Comparison of ENCODE assay signal across 18 cellular contexts in genomic region chr14:61636792-61637191, GRCh38. TPM values are rescaled to one million over a fixed set of nuclear protein-coding genes. Genes with fewer than 3 reads are reported as not detected.
DNase-seq lines count a peak whose midpoint lies in the region; ATAC-seq lines count a peak whose summit lies in the region.
"Had no signal": no experiment of that assay in that cellular context is flagged by ENCODE, and none has a peak within 500 bp of the region (broad histone marks: within the 10 kb centered on the region; RNA-seq: fewer than 3 reads in every experiment).

No MANE protein-coding gene starts in this region.

- ATAC-seq in activated naive CD4-positive, alpha-beta T cell treated with anti-CD3 and anti-CD28 coated beads, Interleukin-2, amount 50 U/mL, for 72 hours, result no peak
- no peak for ATAC-seq in activated naive CD8-positive, alpha-beta T cell treated with anti-CD3 and anti-CD28 coated beads, Interleukin-2, amount 50 U/mL, for 24 hours
- peak; percentile 96 to 97 for ATAC-seq in stimulated activated naive B cell treated with anti-CD40 and anti-IgM and Interleukin-4, amounts not matched to agents 10 μg/mL and 1 μg/mL and 100 μg/mL, for 72 hours (replicated peaks)
- ATAC-seq: CD8-positive, alpha-beta T cell; SK-N-SH treated with all-trans-retinoic acid at 6 μM for 48 hours had no signal

- peaks cover 5 to 28% of the 10 kb centered on the region in 2 donors for H3K36me3 Mint-ChIP-seq in activated naive CD4-positive, alpha-beta T cell treated with anti-CD3 and anti-CD28 coated beads, Interleukin-2, amount 50 U/mL, for 72 hours
- H3K36me3 Mint-ChIP-seq in activated naive CD8-positive, alpha-beta T cell treated with anti-CD3 and anti-CD28 coated beads, Interleukin-2, amount 50 U/mL, for 24 hours (ENCODE audit: low read depth), result no peaks in the 10 kb centered on the region
- no peaks in the 10 kb centered on the region for H3K36me3 Mint-ChIP-seq in stimulated activated naive B cell treated with anti-CD40 and anti-IgM and Interleukin-4, amounts not matched to agents 10 μg/mL and 1 μg/mL and 100 μg/mL, for 72 hours
- H3K36me3 Mint-ChIP-seq: CD8-positive, alpha-beta T cell had no signal

- no peak overlapping the region for H3K4me3 Mint-ChIP-seq in activated naive CD8-positive, alpha-beta T cell treated with anti-CD3 and anti-CD28 coated beads, Interleukin-2, amount 50 U/mL, for 24 hours
- no peak overlapping the region for H3K4me3 Mint-ChIP-seq in stimulated activated naive B cell treated with anti-CD40 and anti-IgM and Interleukin-4, amounts not matched to agents 10 μg/mL and 1 μg/mL and 100 μg/mL, for 72 hours
- H3K4me3 Mint-ChIP-seq: CD8-positive, alpha-beta T cell had no signal

- no peaks in the 10 kb centered on the region for H3K27me3 Mint-ChIP-seq in activated naive CD8-positive, alpha-beta T cell treated with anti-CD3 and anti-CD28 coated beads, Interleukin-2, amount 50 U/mL, for 24 hours
- no peaks in the 10 kb centered on the region for H3K27me3 Mint-ChIP-seq in stimulated activated naive B cell treated with anti-CD40 and anti-IgM and Interleukin-4, amounts not matched to agents 10 μg/mL and 1 μg/mL and 100 μg/mL, for 72 hours

- peaks cover 26% of the 10 kb centered on the region for H3K4me1 Mint-ChIP-seq in activated naive CD8-positive, alpha-beta T cell treated with anti-CD3 and anti-CD28 coated beads, Interleukin-2, amount 50 U/mL, for 24 hours
- peaks cover 21 to 37% of the 10 kb centered on the region in 2 donors for H3K4me1 Mint-ChIP-seq in stimulated activated naive B cell treated with anti-CD40 and anti-IgM and Interleukin-4, amounts not matched to agents 10 μg/mL and 1 μg/mL and 100 μg/mL, for 72 hours

- H3K27ac Mint-ChIP-seq in activated naive CD4-positive, alpha-beta T cell treated with anti-CD3 and anti-CD28 coated beads, Interleukin-2, amount 50 U/mL, for 72 hours, result peak overlapping the region; percentile 5 to 88
- H3K27ac Mint-ChIP-seq in activated naive CD8-positive, alpha-beta T cell treated with anti-CD3 and anti-CD28 coated beads, Interleukin-2, amount 50 U/mL, for 24 hours, result peak overlapping the region; percentile 24
- peak overlapping the region; percentile 88 for H3K27ac Mint-ChIP-seq in stimulated activated naive B cell treated with anti-CD40 and anti-IgM and Interleukin-4, amounts not matched to agents 10 μg/mL and 1 μg/mL and 100 μg/mL, for 72 hours
- H3K27ac Mint-ChIP-seq: CD8-positive, alpha-beta T cell had no signal

- peaks cover 6 to 17% of the 10 kb centered on the region in 2 donors for H3K9me3 Mint-ChIP-seq in activated naive CD4-positive, alpha-beta T cell treated with anti-CD3 and anti-CD28 coated beads, Interleukin-2, amount 50 U/mL, for 72 hours
- H3K9me3 Mint-ChIP-seq in activated naive CD8-positive, alpha-beta T cell treated with anti-CD3 and anti-CD28 coated beads, Interleukin-2, amount 50 U/mL, for 24 hours, result no peaks in the 10 kb centered on the region
- H3K9me3 Mint-ChIP-seq in stimulated activated naive B cell treated with anti-CD40 and anti-IgM and Interleukin-4, amounts not matched to agents 10 μg/mL and 1 μg/mL and 100 μg/mL, for 72 hours, result peaks cover 0 to 1% of the 10 kb centered on the region in 2 donors
- H3K9me3 Mint-ChIP-seq: CD8-positive, alpha-beta T cell had no signal

- DNase-seq in activated naive CD4-positive, alpha-beta T cell treated with anti-CD3 and anti-CD28 coated beads, Interleukin-2, amount 50 U/mL, for 72 hours (ENCODE audit: low spot score in 2 of 2), result no peak
- DNase-seq in activated naive CD4-positive, alpha-beta T cell treated with Interleukin-2 at 50 U/mL for 16 hours, result no peak
- DNase-seq in NCI-H69 (lab: John Stamatoyannopoulos, UW), result peak; percentile 49
- no peak for DNase-seq in activated naive CD8-positive, alpha-beta T cell treated with anti-CD3 and anti-CD28 coated beads, Interleukin-2, amount 50 U/mL, for 24 hours
- no peak for DNase-seq in stimulated activated naive B cell treated with anti-CD40 and anti-IgM and Interleukin-4, amounts not matched to agents 10 μg/mL and 1 μg/mL and 100 μg/mL, for 72 hours
- DNase-seq in HUDEP-2 (lab: John Stamatoyannopoulos, UW; ENCODE audit: unreplicated experiment in 76 of 76), result no peak
- DNase-seq in NCI-H2081 treated with DMSO at 0.1 percent for 48 hours (lab: John Stamatoyannopoulos, UW), result no peak
- DNase-seq: ACHN; BE2C; CD8-positive, alpha-beta T cell; DMS79 treated with DMSO at 0.1 percent for 48 hours; MG63; NCI-H1417 treated with DMSO at 0.1 percent for 48 hours; NCI-H2081; NCI-H2227 treated with DMSO at 0.1 percent for 48 hours; NCI-H526; SHP77 had no signal

RNA-seq across cellular contexts. Expression of gene HIF1A, which starts 58.5 kb away (rescaled TPM):
- total RNA-seq in activated naive CD4-positive, alpha-beta T cell treated with anti-CD3 and anti-CD28 coated beads, Interleukin-2, amount 50 U/mL, for 72 hours, result 100 to 1,000 TPM; 165 to 170 TPM

Comparison
In these comparisons a context has a peak if more than half of its experiments do, and no peak if none do; other contexts are left out.
1. ATAC-seq: peak in stimulated activated naive B cell treated with anti-CD40 and anti-IgM and Interleukin-4, amounts not matched to agents 10 μg/mL and 1 μg/mL and 100 μg/mL, for 72 hours (2 of 2); none in activated naive CD4-positive, alpha-beta T cell treated with anti-CD3 and anti-CD28 coated beads, Interleukin-2, amount 50 U/mL, for 72 hours (0 of 2) and activated naive CD8-positive, alpha-beta T cell treated with anti-CD3 and anti-CD28 coated beads, Interleukin-2, amount 50 U/mL, for 24 hours (single experiment).
2. H3K27ac Mint-ChIP-seq: peak in every context shown above with its lines; median percentile 88 in stimulated activated naive B cell treated with anti-CD40 and anti-IgM and Interleukin-4, amounts not matched to agents 10 μg/mL and 1 μg/mL and 100 μg/mL, for 72 hours; 46 in activated naive CD4-positive, alpha-beta T cell treated with anti-CD3 and anti-CD28 coated beads, Interleukin-2, amount 50 U/mL, for 72 hours; 24 in activated naive CD8-positive, alpha-beta T cell treated with anti-CD3 and anti-CD28 coated beads, Interleukin-2, amount 50 U/mL, for 24 hours.